8 cellular contexts compared by ENCODE assay signal in genomic region chr14:34873591-34874385, GRCh38. TPM values are rescaled to one million over a fixed set of nuclear protein-coding genes. Genes with fewer than 3 reads are reported as not detected.
DNase-seq lines count a peak whose midpoint lies in the region; ATAC-seq and TF ChIP-seq lines count a peak whose summit lies in the region.

No MANE protein-coding gene starts in this region.

- no peak for TF ChIP-seq EP300 in Ishikawa (IDR thresholded peaks at IDR 0.05; ENCODE audit: borderline replicate concordance)

- H3K27me3 ChIP-seq in SJSA1 (replicated peaks) (no peaks in the 10 kb centered on the region), testis (no peaks in the 10 kb centered on the region)

- no peak for TF ChIP-seq CTCF in testis (IDR thresholded peaks at IDR 0.05)

- H3K4me1 ChIP-seq in SJSA1 (replicated peaks) (0 out of 2 replicates have a peak, but pooled peaks cover 4% of the 10 kb centered on the region), testis (peaks cover 3% of the 10 kb centered on the region)

- peaks cover 31% of the 10 kb centered on the region for H3K36me3 ChIP-seq in SJSA1
- H3K36me3 ChIP-seq in testis (ENCODE audit: low read depth, missing control alignments), result no peaks in the 10 kb centered on the region

- TF ChIP-seq POLR2A in testis (IDR thresholded peaks at IDR 0.05), result no peak

- peak; percentile 65 for ATAC-seq in GM21717 (IDR thresholded peaks at IDR 0.05; ENCODE audit: unreplicated experiment)

- WGBS in testis, 2 donors, result 0 to 1% methylated on average over 23 to 54 of the region's 81 CpGs

- intact Hi-C loops in testis (cut with DNase I; ENCODE audit: low total_unique reads), result loop anchor here (5.0 to 10.0 kb wide), 2 partner anchors 109 to 171 kb away; partner anchors contain the start of genes FAM177A1 and SRP54

- H3K9me3 ChIP-seq in SJSA1 (replicated peaks) (peaks cover 3% of the 10 kb centered on the region; the same call in 1 of the 2 replicates), testis (no peaks in the 10 kb centered on the region)

- DNase-seq in ELF-1 (ENCODE audit: low read depth, low spot score) (peak; percentile 80), SJSA1 (ENCODE audit: low read depth in 1 of 2, low spot score in 2 of 2) (peak; percentile 84), germinal center (ENCODE audit: low spot score) (peak; percentile 85), nucleus accumbens (lab: John Stamatoyannopoulos, UW) (peak in 55 of 56 donors; percentile 13 to 86 (median 70)), testis (no peak)
- peak; percentile 86 for DNase-seq in activated naive CD4-positive, alpha-beta T cell treated with Interleukin-2 at 50 U/mL for 16 hours

- no peak for TF ChIP-seq RAD21 in Ishikawa (IDR thresholded peaks at IDR 0.05; ENCODE audit: low read depth)

- H3K27ac ChIP-seq in SJSA1 (peak overlapping the region; percentile 95), testis (peak overlapping the region; percentile 96 to 98)

- peak overlapping the region; percentile 96 for H3K4me3 ChIP-seq in SJSA1
- peak overlapping the region; percentile 85 to 90 for H3K4me3 ChIP-seq in testis

TF ChIP-seq in Ishikawa, 13 proteins besides CTCF, POLR2A, EP300 and RAD21:
- no peak for TF ChIP-seq REST (IDR thresholded peaks at IDR 0.05; ENCODE audit: low read depth)
- no peak for TF ChIP-seq EGR1 (IDR thresholded peaks at IDR 0.05)
- no peak; the same call in 1 of the 2 replicates for TF ChIP-seq USF1 (IDR thresholded peaks at IDR 0.05)
- peak; percentile 5 for TF ChIP-seq TAF1 (IDR thresholded peaks at IDR 0.05; ENCODE audit: low read depth)
- no peak; the same call in 1 of the 2 replicates for TF ChIP-seq TCF12 (IDR thresholded peaks at IDR 0.05; ENCODE audit: low read depth)
- peak; percentile 70; the same call in 1 of the 2 replicates for TF ChIP-seq ZBTB7A (IDR thresholded peaks at IDR 0.05; ENCODE audit: low read depth)
- no peak for TF ChIP-seq CREB1 (IDR thresholded peaks at IDR 0.05; ENCODE audit: low read depth)
- no peak for TF ChIP-seq CEBPB (IDR thresholded peaks at IDR 0.05)
- TF ChIP-seq TEAD4 (IDR thresholded peaks at IDR 0.05), result no peak
- TF ChIP-seq NFIC (IDR thresholded peaks at IDR 0.05), result no peak
- TF ChIP-seq FOXM1 (IDR thresholded peaks at IDR 0.05; ENCODE audit: borderline replicate concordance, low read depth), result no peak
- TF ChIP-seq YY1 (IDR thresholded peaks at IDR 0.05; ENCODE audit: low read depth), result no peak
- peak; percentile 57 for TF ChIP-seq MAX (IDR thresholded peaks at IDR 0.05)

RNA-seq across cellular contexts. Expression of gene BAZ1A, which starts 1.4 kb away (rescaled TPM):
- total RNA-seq in SJSA1 (2014; rRNA removed; shearing (Covaris generic)), result 34.3 and 38.5 TPM in 2 replicates
- total RNA-seq in testis, result 10 to 100 TPM; 63.1 to 78.2 TPM
- polyA plus RNA-seq in testis (ENCODE audit: insufficient read depth, low read depth, low replicate concordance), result 33.9 TPM
